In the genomic region with DNA sequence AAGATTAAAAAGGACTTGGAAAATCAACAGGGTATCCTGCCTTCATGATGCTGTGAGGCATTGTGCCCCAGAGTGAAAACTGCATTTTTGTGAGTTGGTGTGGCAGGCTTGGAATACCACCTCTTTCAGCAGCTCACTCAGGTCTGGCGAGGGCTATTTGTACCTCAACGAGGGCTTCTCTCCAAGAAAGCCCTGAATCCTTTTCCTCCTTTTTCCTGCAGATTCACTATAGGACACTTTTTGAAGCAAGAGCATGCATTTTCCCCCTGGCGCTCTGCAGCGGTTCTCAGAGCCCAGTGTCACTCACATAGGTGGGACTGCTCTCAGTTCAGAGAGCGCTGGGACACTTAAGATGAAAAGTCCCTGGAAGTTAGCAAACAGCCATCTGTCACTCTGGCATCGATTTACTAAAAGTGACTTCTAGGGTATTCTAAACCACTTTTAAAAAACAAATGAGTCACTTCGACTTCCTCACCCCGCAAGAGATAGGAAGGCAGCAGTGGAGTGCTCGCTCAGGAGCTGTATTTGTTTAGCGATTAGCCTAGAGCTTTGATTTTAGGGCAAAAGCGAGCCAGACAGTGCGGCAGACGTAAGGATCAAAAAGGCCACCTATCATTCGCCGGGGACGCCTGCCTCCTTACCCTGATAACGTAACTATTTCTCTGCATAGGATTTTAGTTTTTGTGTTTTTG, we compare ENCODE assay signal across 9 cellular contexts. TPM values are rescaled to one million over a fixed set of nuclear protein-coding genes. Genes with fewer than 3 reads are reported as not detected.
DNase-seq lines count a peak whose midpoint lies in the region; ATAC-seq lines count a peak whose summit lies in the region.
"Had no signal": no experiment of that assay in that cellular context is flagged by ENCODE, and none has a peak within 500 bp of the region (broad histone marks: within the 10 kb centered on the region; RNA-seq: fewer than 3 reads in every experiment).

No MANE protein-coding gene starts in this region.

- DNase-seq in stimulated activated naive CD8-positive, alpha-beta T cell treated with anti-CD3 and anti-CD28 coated beads, Interleukin-15, Interleukin-2, amounts not matched to agents 100 U/mL and 50 U/mL, for 24 hours, result no peak
- DNase-seq in activated naive CD8-positive, alpha-beta T cell treated with anti-CD3 and anti-CD28 coated beads for 36 hours, result no peak
- DNase-seq in left colon (no peak), HPDE6-E6E7 (ENCODE audit: extremely low spot score) (no peak), activated gamma-delta T cell (lab: John Stamatoyannopoulos, UW) (no peak)

- H3K27ac ChIP-seq in temporal lobe (ENCODE audit: low read depth, low read length), result peak overlapping the region; percentile 27

- peak overlapping the region; percentile 77 for H3K4me3 Mint-ChIP-seq in stimulated activated naive CD8-positive, alpha-beta T cell treated with anti-CD3 and anti-CD28 coated beads, Interleukin-15, Interleukin-2, amounts not matched to agents 100 ng/mL and 50 ng/mL, for 24 hours
- H3K4me3 Mint-ChIP-seq in activated naive CD8-positive, alpha-beta T cell treated with anti-CD3 and anti-CD28 coated beads for 36 hours, result peak overlapping the region; percentile 75

- intact Hi-C loops in left colon (cut with DNase I, micrococcal nuclease), result no loop called here

- peaks cover 23% of the 10 kb centered on the region for H3K4me1 Mint-ChIP-seq in stimulated activated naive CD8-positive, alpha-beta T cell treated with anti-CD3 and anti-CD28 coated beads, Interleukin-15, Interleukin-2, amounts not matched to agents 100 ng/mL and 50 ng/mL, for 24 hours (ENCODE audit: low read depth)
- peaks cover 16% of the 10 kb centered on the region for H3K4me1 Mint-ChIP-seq in activated naive CD8-positive, alpha-beta T cell treated with anti-CD3 and anti-CD28 coated beads for 36 hours

- H3K36me3 Mint-ChIP-seq in stimulated activated naive CD8-positive, alpha-beta T cell treated with anti-CD3 and anti-CD28 coated beads, Interleukin-15, Interleukin-2, amounts not matched to agents 100 ng/mL and 50 ng/mL, for 24 hours (ENCODE audit: low read depth), result peaks cover 6% of the 10 kb centered on the region
- H3K36me3 Mint-ChIP-seq in activated naive CD8-positive, alpha-beta T cell treated with anti-CD3 and anti-CD28 coated beads for 36 hours, result no peaks in the 10 kb centered on the region

- ATAC-seq in stimulated activated naive CD8-positive, alpha-beta T cell treated with anti-CD3 and anti-CD28 coated beads, Interleukin-15, Interleukin-2, amounts not matched to agents 100 U/mL and 50 U/mL, for 24 hours, result no peak
- ATAC-seq in left colon (peak; percentile 38), HG03196 (IDR thresholded peaks at IDR 0.05; ENCODE audit: unreplicated experiment) (no peak)

- peaks cover 23% of the 10 kb centered on the region for H3K9me3 Mint-ChIP-seq in stimulated activated naive CD8-positive, alpha-beta T cell treated with anti-CD3 and anti-CD28 coated beads, Interleukin-15, Interleukin-2, amounts not matched to agents 100 ng/mL and 50 ng/mL, for 24 hours
- peaks cover 20% of the 10 kb centered on the region for H3K9me3 Mint-ChIP-seq in activated naive CD8-positive, alpha-beta T cell treated with anti-CD3 and anti-CD28 coated beads for 36 hours

- no peak overlapping the region for H3K27ac Mint-ChIP-seq in stimulated activated naive CD8-positive, alpha-beta T cell treated with anti-CD3 and anti-CD28 coated beads, Interleukin-15, Interleukin-2, amounts not matched to agents 100 ng/mL and 50 ng/mL, for 24 hours
- H3K27ac Mint-ChIP-seq in activated naive CD8-positive, alpha-beta T cell treated with anti-CD3 and anti-CD28 coated beads for 36 hours, result no peak overlapping the region

- peaks cover 80% of the 10 kb centered on the region for H3K27me3 Mint-ChIP-seq in stimulated activated naive CD8-positive, alpha-beta T cell treated with anti-CD3 and anti-CD28 coated beads, Interleukin-15, Interleukin-2, amounts not matched to agents 100 ng/mL and 50 ng/mL, for 24 hours
- peaks cover 78% of the 10 kb centered on the region for H3K27me3 Mint-ChIP-seq in activated naive CD8-positive, alpha-beta T cell treated with anti-CD3 and anti-CD28 coated beads for 36 hours

RNA-seq across cellular contexts. Expression of gene LGR5, which starts 0.8 kb away (rescaled TPM):
- total RNA-seq in activated naive CD8-positive, alpha-beta T cell treated with anti-CD3 and anti-CD28 coated beads for 36 hours, result not detected
- 1 to 10 TPM; 4.5 to 5.2 TPM for total RNA-seq in left colon
- under 0.01 TPM for total RNA-seq in temporal lobe
- total RNA-seq: activated CD8-positive, alpha-beta memory T cell treated with anti-CD3 and anti-CD28 coated beads for 36 hours had no signal
